Comparison of ENCODE assay signal across 1 cellular context in the genomic region with DNA sequence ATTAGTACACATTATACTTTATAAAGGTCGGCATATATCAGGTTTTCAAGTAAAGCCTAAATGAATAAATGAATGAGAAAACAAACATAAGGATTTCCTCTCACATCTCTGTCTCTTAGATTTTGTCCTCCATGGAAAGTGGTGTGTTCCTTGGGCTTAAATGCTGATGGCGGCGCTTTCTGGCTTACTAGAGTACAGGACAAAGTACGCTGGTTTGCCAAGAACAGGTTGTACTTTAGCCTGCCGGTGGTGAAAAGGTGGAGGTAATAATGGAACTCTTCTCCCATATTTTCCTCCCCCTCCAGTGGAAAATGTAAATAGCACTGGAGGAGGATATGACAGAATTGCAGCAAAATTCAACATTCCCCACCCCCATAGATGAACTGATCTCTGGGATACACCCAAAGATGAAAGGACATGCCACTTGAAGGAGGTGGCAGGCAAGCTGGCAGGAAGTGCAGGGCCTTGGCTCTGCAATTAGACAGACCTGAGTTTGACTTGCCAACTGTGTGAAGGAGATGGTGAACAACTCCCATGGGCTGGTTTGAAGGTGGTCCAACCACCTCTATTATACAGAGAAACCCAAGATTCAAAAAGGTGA.
A peak's percentile ranks its signal among the peaks of the same experiment; 100 is the strongest.
TF ChIP-seq lines count a peak whose summit lies in the region.

No MANE protein-coding gene starts in this region.

TF ChIP-seq in HepG2, 621 proteins besides CTCF, POLR2A, EP300 and RAD21:
- TF ChIP-seq MAFF (IDR thresholded peaks at IDR 0.05; ENCODE audit: low read depth, low read length) (peak; percentile 88), MAFK (conservative IDR thresholded peaks at IDR 0.05 in 1 of 2, IDR thresholded peaks at IDR 0.05 in 1 of 2; ENCODE audit: low read length in 2 of 2) (peak; percentile 89 to 94), ZKSCAN5 (CRISPR knock-in tag; IDR thresholded peaks at IDR 0.05) (peak; percentile 44; the same call in 1 of the 2 replicates), ZNF572 (CRISPR knock-in tag; IDR thresholded peaks at IDR 0.05) (no peak)
